ENCODE assay signal across 19 cellular contexts in the genomic region with DNA sequence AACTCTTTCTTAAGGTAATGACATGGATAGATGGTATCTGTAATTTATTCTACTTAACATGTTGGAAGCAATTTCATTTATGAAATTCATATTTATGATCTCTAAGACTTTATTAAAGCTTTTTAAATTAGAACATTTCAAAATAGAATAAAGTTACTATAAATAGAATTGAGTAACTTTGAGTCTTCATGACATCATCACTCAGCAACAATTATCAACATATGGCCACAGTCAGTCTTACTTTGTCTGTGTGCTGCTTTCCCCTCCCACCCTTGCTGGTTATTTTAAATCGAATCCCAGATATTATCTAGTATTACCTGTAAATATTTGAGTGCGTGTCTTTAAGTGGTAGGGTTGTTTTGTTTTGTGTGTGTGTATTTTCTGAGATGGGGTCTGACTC.
DNase-seq lines count a peak whose midpoint lies in the region; ATAC-seq, FAIRE-seq and TF ChIP-seq lines count a peak whose summit lies in the region.
"Had no signal": no experiment of that assay in that cellular context is flagged by ENCODE, and none has a peak within 500 bp of the region (broad histone marks: within the 10 kb centered on the region; RNA-seq: fewer than 3 reads in every experiment).

No MANE protein-coding gene starts in this region.

- CTCF ChIA-PET in K562 (lab: Yijun Ruan, JAX; ENCODE audit: low intra/inter-chr PET ratio): no interaction called here

- TF ChIP-seq POLR2A in K562 (conservative IDR thresholded peaks at IDR 0.05): no peak

- H3K36me3 Mint-ChIP-seq in HFFc6 (ENCODE audit: low read depth): peaks cover 23% of the 10 kb centered on the region
- H3K36me3 Mint-ChIP-seq: natural killer cell had no signal

- FAIRE-seq in K562 (lab: Jason Lieb, UNC): no peak

- H3K9me3 Mint-ChIP-seq in HFFc6: peaks cover 5% of the 10 kb centered on the region; the same call in 1 of the 2 replicates
- H3K9me3 Mint-ChIP-seq: activated naive CD4-positive, alpha-beta T cell treated with anti-CD3 and anti-CD28 coated beads, Interleukin-2, amount 10 ng/mL, durations not matched to agents 7 days and 5 days had no signal

- H3K79me2 ChIP-seq in K562 (ENCODE audit: control insufficient read depth, insufficient read depth, low read length): peaks cover 4% of the 10 kb centered on the region; the same call in 1 of the 3 replicates

- H3K9me3 ChIP-seq in K562 (replicated peaks; ENCODE audit: control insufficient read depth, insufficient read depth, low read depth, low read length) (no peaks in the 10 kb centered on the region), BE2C (no peaks in the 10 kb centered on the region)
- H3K9me3 ChIP-seq: uterus had no signal

- 54% methylated on average over 2 of the region's 2 CpGs for WGBS in K562 (ENCODE audit: insufficient coverage, low coverage, missing lambda C conversion rate)

- H3K9ac ChIP-seq in K562 (ENCODE audit: insufficient read depth in 1 of 2, low read depth in 2 of 2, low read length in 2 of 2): no peak overlapping the region

- H2AFZ ChIP-seq in K562 (ENCODE audit: low read depth, low read length): no peak overlapping the region

- H3K36me3 ChIP-seq in K562 (ENCODE audit: control insufficient read depth, insufficient read depth, low read length): peaks cover 43% of the 10 kb centered on the region
- no peaks in the 10 kb centered on the region; the same call in 1 of the 2 replicates for H3K36me3 ChIP-seq in BE2C
- H3K36me3 ChIP-seq: uterus had no signal

- peaks cover 43% of the 10 kb centered on the region for H3K4me1 Mint-ChIP-seq in HFFc6 (ENCODE audit: low read depth)
- H3K4me1 Mint-ChIP-seq: natural killer cell had no signal

- H3K4me2 ChIP-seq in K562 (ENCODE audit: insufficient read depth, low read length): no peak overlapping the region

- in situ Hi-C loops in K562 (cut with MboI): no loop called here

- no peaks in the 10 kb centered on the region for H3K27me3 Mint-ChIP-seq in HFFc6 (ENCODE audit: insufficient read depth)
- H3K27me3 Mint-ChIP-seq: activated naive CD4-positive, alpha-beta T cell treated with anti-CD3 and anti-CD28 coated beads, Interleukin-2, amount 10 ng/mL, durations not matched to agents 7 days and 5 days; brain had no signal

- no peak for TF ChIP-seq RAD21 in K562 (CRISPR knock-in tag; conservative IDR thresholded peaks at IDR 0.05 in 1 of 2, IDR thresholded peaks at IDR 0.05 in 1 of 2)

- intact Hi-C loops in K562 (cut with micrococcal nuclease) (no loop called here), cardiac septum (cut with DNase I) (no loop called here)

- no peaks in the 10 kb centered on the region for H3K27me3 ChIP-seq in K562 (ENCODE audit: control insufficient read depth in 2 of 2, insufficient read depth in 2 of 2, low read length in 2 of 2)
- no peaks in the 10 kb centered on the region for H3K27me3 ChIP-seq in BE2C
- H3K27me3 ChIP-seq: uterus had no signal

- H4K20me1 ChIP-seq in K562 (replicated peaks; ENCODE audit: control insufficient read depth, insufficient read depth, low read length): no peaks in the 10 kb centered on the region

- no TSS peak for BruUV-seq in K562 (replicated peaks; lab: Mats Ljungman, UMichigan)

- no peak overlapping the region for H3K4me3 Mint-ChIP-seq in HFFc6
- H3K4me3 Mint-ChIP-seq: activated naive CD4-positive, alpha-beta T cell treated with anti-CD3 and anti-CD28 coated beads, Interleukin-2, amount 10 ng/mL, durations not matched to agents 7 days and 5 days; brain; natural killer cell had no signal

- ATAC-seq in K562 (peak; percentile 56; the same call in 1 of the 3 replicates), GM18519 (IDR thresholded peaks at IDR 0.05; ENCODE audit: low FRiP score, unreplicated experiment) (no peak)
- ATAC-seq: natural killer cell had no signal

- peak; percentile 45 for DNase-seq in AG10803 (ENCODE audit: low read depth)
- DNase-seq in HFFc6: no peak
- DNase-seq in K562 (ENCODE audit: extremely low read depth in 1 of 4, low spot score in 3 of 4): no peak
- DNase-seq in foreskin fibroblast: peak; percentile 40 to 77
- no peak for DNase-seq in cardiac septum (ENCODE audit: low spot score)
- DNase-seq in C1 segment of cervical spinal cord (lab: John Stamatoyannopoulos, UW): no peak
- no peak for DNase-seq in BE2C
- DNase-seq: activated CD4-positive, alpha-beta T cell treated with anti-CD3 and anti-CD28 coated beads, Interleukin-2, amount 50 U/mL, for 48 hours; activated naive CD4-positive, alpha-beta T cell treated with anti-CD3 and anti-CD28 coated beads, Interleukin-2, amount 10 ng/mL, durations not matched to agents 7 days and 5 days; hypothalamus; natural killer cell; NCI-H1694; stimulated activated CD4-positive, alpha-beta T cell treated with anti-CD3 and anti-CD28 coated beads, Interleukin-4, amount 100 ng/mL, for 24 hours; substantia nigra; T-helper 1 cell; uterus had no signal

- H3K4me1 ChIP-seq in K562 (replicated peaks in 1 of 2; ENCODE audit: control insufficient read depth in 2 of 2, insufficient read depth in 2 of 2, low read length in 2 of 2) (peaks cover 0 to 5% of the 10 kb centered on the region in 2 experiments; a peak in 1 of 5 replicates), BE2C (no peaks in the 10 kb centered on the region)
- H3K4me1 ChIP-seq: uterus had no signal

- no peak for TF ChIP-seq EP300 in K562 (IDR thresholded peaks at IDR 0.05; ENCODE audit: low read length)

- POLR2A ChIA-PET in K562 (lab: Yijun Ruan, JAX): no interaction called here

- peak overlapping the region; percentile 32; the same call in 1 of the 3 replicates for H3K27ac ChIP-seq in K562 (ENCODE audit: extremely low read depth, low read depth, low read length)
- H3K27ac ChIP-seq: skin epidermis, uterus had no signal

- H3K4me3 ChIP-seq in AG10803 (ENCODE audit: low read length): no peak overlapping the region
- no peak overlapping the region for H3K4me3 ChIP-seq in K562
- H3K4me3 ChIP-seq in foreskin fibroblast (ENCODE audit: low read depth in 1 of 2, low read length in 2 of 2): no peak overlapping the region
- H3K4me3 ChIP-seq in BE2C (ENCODE audit: low read depth, low read length): no peak overlapping the region
- H3K4me3 ChIP-seq: skin epidermis, uterus had no signal

- no peak for TF ChIP-seq CTCF in AG10803 (conservative IDR thresholded peaks at IDR 0.05; ENCODE audit: low read length)
- TF ChIP-seq CTCF in HFFc6 (IDR thresholded peaks at IDR 0.05): no peak
- no peak for TF ChIP-seq CTCF in K562 (IDR thresholded peaks at IDR 0.05 in 2 of 3, conservative IDR thresholded peaks at IDR 0.05 in 1 of 3; ENCODE audit: insufficient read depth in 2 of 3, low read depth in 1 of 3, low read length in 3 of 3)
- TF ChIP-seq CTCF in foreskin fibroblast (IDR thresholded peaks at IDR 0.05; ENCODE audit: low read depth, low read length): no peak
- no peak for TF ChIP-seq CTCF in BE2C (IDR thresholded peaks at IDR 0.05; ENCODE audit: low read depth, low read length)

- H3K9me1 ChIP-seq in K562 (ENCODE audit: control insufficient read depth, insufficient read depth, low read length): no peaks in the 10 kb centered on the region

- H3K27ac Mint-ChIP-seq in HFFc6: peak overlapping the region; percentile 31; the same call in 1 of the 2 replicates
- H3K27ac Mint-ChIP-seq: activated naive CD4-positive, alpha-beta T cell treated with anti-CD3 and anti-CD28 coated beads, Interleukin-2, amount 10 ng/mL, durations not matched to agents 7 days and 5 days; natural killer cell had no signal

TF ChIP-seq in K562, 482 proteins besides CTCF, POLR2A, EP300 and RAD21:
- TF ChIP-seq ARID1B (IDR thresholded peaks at IDR 0.05) (peak; percentile 12; the same call in 1 of the 2 replicates), JUN (IDR thresholded peaks at IDR 0.05; ENCODE audit: borderline replicate concordance, low read depth, low read length) (0 out of 2 replicates have a peak, but pooled peaks have one; percentile 23), JUN (CRISPR knock-in tag; IDR thresholded peaks at IDR 0.05; ENCODE audit: borderline replicate concordance) (no peak), RFX1 (IDR thresholded peaks at IDR 0.05) (peak; percentile 35; the same call in 1 of the 2 replicates), JUND (IDR thresholded peaks at IDR 0.05; ENCODE audit: borderline replicate concordance, low read depth, low read length) (peak; percentile 24; the same call in 1 of the 2 replicates), JUND (tag; IDR thresholded peaks at IDR 0.05; ENCODE audit: borderline replicate concordance, low read depth, low read length) (0 out of 3 replicates have a peak, but pooled peaks have one; percentile 32), MEF2A (IDR thresholded peaks at IDR 0.05; ENCODE audit: control insufficient read depth, low read depth, low read length) (peak; percentile 78), CEBPG (CRISPR knock-in tag; IDR thresholded peaks at IDR 0.05) (no peak), CEBPG (tag; conservative IDR thresholded peaks at IDR 0.05 in 1 of 2, IDR thresholded peaks at IDR 0.05 in 1 of 2) (peak in 1 of 2 experiments; percentile 51; a peak in 2 of 4 replicates), PHTF2 (CRISPR knock-in tag; IDR thresholded peaks at IDR 0.05) (no peak), GTF2F1 (IDR thresholded peaks at IDR 0.05; ENCODE audit: low read depth, low read length) (no peak), ATF7 (IDR thresholded peaks at IDR 0.05) (0 out of 2 replicates have a peak, but pooled peaks have one; percentile 21)
- TF ChIP-seq, protein P1, sequence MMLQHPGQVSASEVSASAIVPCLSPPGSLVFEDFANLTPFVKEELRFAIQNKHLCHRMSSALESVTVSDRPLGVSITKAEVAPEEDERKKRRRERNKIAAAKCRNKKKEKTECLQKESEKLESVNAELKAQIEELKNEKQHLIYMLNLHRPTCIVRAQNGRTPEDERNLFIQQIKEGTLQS (IDR thresholded peaks at IDR 0.05): peak; percentile 89
- TF ChIP-seq, protein P1 (CRISPR knock-in tag; conservative IDR thresholded peaks at IDR 0.05): no peak
TF ChIP-seq in K562: peak in this region for 8.

Comparison
In these comparisons a context has a peak if more than half of its experiments do, and no peak if none do; other contexts are left out.
1. DNase-seq: peak in AG10803 (single experiment) and foreskin fibroblast (2 of 2); none in HFFc6 (single experiment), K562 (0 of 4), cardiac septum (single experiment), C1 segment of cervical spinal cord (0 of 14) and BE2C (single experiment).